ENCODE assay signal across 8 cellular contexts in genomic region chr12:50187084-50187900, GRCh38. TPM values are rescaled to one million over a fixed set of nuclear protein-coding genes. Genes with fewer than 3 reads are reported as not detected.
A peak's percentile ranks its signal among the peaks of the same experiment; 100 is the strongest.
DNase-seq lines count a peak whose midpoint lies in the region; ATAC-seq and TF ChIP-seq lines count a peak whose summit lies in the region.

No MANE protein-coding gene starts in this region.

- H3K9me3 ChIP-seq in SK-N-SH (no peaks in the 10 kb centered on the region), thoracic aorta (no peaks in the 10 kb centered on the region)

- no peak for TF ChIP-seq CTCF in SK-N-SH (IDR thresholded peaks at IDR 0.05)
- no peak for TF ChIP-seq CTCF in foreskin fibroblast (IDR thresholded peaks at IDR 0.05; ENCODE audit: low read depth, low read length)
- no peak for TF ChIP-seq CTCF in thoracic aorta (IDR thresholded peaks at IDR 0.05)

- no peaks in the 10 kb centered on the region for H3K9me2 ChIP-seq in SK-N-SH

- ATAC-seq in GM21423 (IDR thresholded peaks at IDR 0.05; ENCODE audit: unreplicated experiment) (peak; percentile 48), thoracic aorta (ENCODE audit: insufficient number of reproducible peaks, low FRiP score, low read depth) (no peak)

- WGBS in SK-N-SH (ENCODE audit: low lambda C conversion rate): 32% methylated on average over 7 of the region's 7 CpGs

- peaks cover 62% of the 10 kb centered on the region for H3K79me2 ChIP-seq in SK-N-SH (ENCODE audit: insufficient read depth)

- peak overlapping the region; percentile 68 for H3K4me2 ChIP-seq in SK-N-SH

- no peaks in the 10 kb centered on the region for H3K27me3 ChIP-seq in SK-N-SH (ENCODE audit: insufficient read depth)
- H3K27me3 ChIP-seq in thoracic aorta (replicated peaks; ENCODE audit: insufficient read depth): no peaks in the 10 kb centered on the region

- H3K4me1 ChIP-seq in SK-N-SH (ENCODE audit: control insufficient read depth in 1 of 2, insufficient read depth in 2 of 2, low read depth in 1 of 2, low read length in 1 of 2): peaks cover 8 to 51% of the 10 kb centered on the region in 2 experiments
- peaks cover 39 to 62% of the 10 kb centered on the region in 2 donors for H3K4me1 ChIP-seq in thoracic aorta (ENCODE audit: control insufficient read depth in 1 of 2, low read depth in 2 of 2)

- POLR2A ChIA-PET in SK-N-SH (lab: Yijun Ruan, JAX): no interaction called here

- peak in 1 of 2 experiments; percentile 85; a peak in 2 of 4 replicates for TF ChIP-seq EP300 in SK-N-SH (IDR thresholded peaks at IDR 0.05; ENCODE audit: borderline replicate concordance in 1 of 2, low read depth in 1 of 2, low read length in 1 of 2)

- H3K36me3 ChIP-seq in SK-N-SH (replicated peaks in 1 of 2; ENCODE audit: control insufficient read depth in 1 of 2, insufficient read depth in 2 of 2, low read length in 1 of 2) (peaks cover 19 to 43% of the 10 kb centered on the region in 2 experiments), thoracic aorta (peaks cover 3% of the 10 kb centered on the region)

- no peak overlapping the region for H2AFZ ChIP-seq in SK-N-SH (ENCODE audit: low read depth)

- DNase-seq in AG08396 (ENCODE audit: low spot score): peak; percentile 40
- DNase-seq in SK-N-SH: no peak
- peak; percentile 51 to 67 for DNase-seq in foreskin fibroblast
- no peak for DNase-seq in thoracic aorta (ENCODE audit: low spot score)
- no peak for DNase-seq in NCI-H2107 treated with DMSO at 0.1 percent for 48 hours (lab: John Stamatoyannopoulos, UW; ENCODE audit: unreplicated experiment)
- no peak for DNase-seq in NCI-H82 (lab: John Stamatoyannopoulos, UW)
- DNase-seq in NCI-H2081 treated with DMSO at 0.1 percent for 48 hours (lab: John Stamatoyannopoulos, UW): no peak

- TF ChIP-seq RAD21 in SK-N-SH (IDR thresholded peaks at IDR 0.05; ENCODE audit: low read length): no peak

- H3K9ac ChIP-seq in SK-N-SH: peak overlapping the region; percentile 69

- H3K27ac ChIP-seq in SK-N-SH (ENCODE audit: low read depth in 2 of 2, low read length in 1 of 2): peak overlapping the region; percentile 72 to 93; a peak in 3 of 4 replicates
- peak overlapping the region; percentile 74 to 88 for H3K27ac ChIP-seq in thoracic aorta

- CTCF ChIA-PET in SK-N-SH (lab: Yijun Ruan, JAX): interaction anchor here (0.6 to 5.1 kb wide), 7 partner anchors 11 to 127 kb away, joined by 3 to 24 read pairs (median 5); partner anchors contain the start of genes COX14 and SMARCD1

- H3F3A ChIP-seq in SK-N-SH (replicated peaks; ENCODE audit: insufficient read depth): peaks cover 57% of the 10 kb centered on the region

- no peak overlapping the region for H3K4me3 ChIP-seq in SK-N-SH (ENCODE audit: low read depth in 2 of 2, low read length in 1 of 2)
- no peak overlapping the region for H3K4me3 ChIP-seq in foreskin fibroblast (ENCODE audit: low read depth in 1 of 2, low read length in 2 of 2)
- H3K4me3 ChIP-seq in thoracic aorta: no peak overlapping the region

- no peaks in the 10 kb centered on the region for H4K20me1 ChIP-seq in SK-N-SH (ENCODE audit: insufficient read depth)

TF ChIP-seq in SK-N-SH, 30 proteins besides CTCF, POLR2A, EP300 and RAD21:
- peak; percentile 5; the same call in 1 of the 2 replicates for TF ChIP-seq FOSL2 (IDR thresholded peaks at IDR 0.05; ENCODE audit: borderline replicate concordance, low read depth)
- peak; percentile 38; the same call in 1 of the 2 replicates for TF ChIP-seq POLR2AphosphoS5 (IDR thresholded peaks at IDR 0.05; ENCODE audit: low read depth, low read length)
- peak; percentile 71; the same call in 1 of the 2 replicates for TF ChIP-seq TEAD4 (IDR thresholded peaks at IDR 0.05; ENCODE audit: borderline replicate concordance, insufficient read depth)
- no peak for TF ChIP-seq USF2 (IDR thresholded peaks at IDR 0.05; ENCODE audit: borderline replicate concordance, low read depth, low read length)
- peak; percentile 68 for TF ChIP-seq PBX3 (IDR thresholded peaks at IDR 0.05)
- TF ChIP-seq NFIC (IDR thresholded peaks at IDR 0.05; ENCODE audit: borderline replicate concordance): peak; percentile 8; the same call in 1 of the 2 replicates
- no peak for TF ChIP-seq MXI1 (IDR thresholded peaks at IDR 0.05; ENCODE audit: low read depth, low read length)
- peak; percentile 36; the same call in 1 of the 2 replicates for TF ChIP-seq JUND (IDR thresholded peaks at IDR 0.05)

RNA-seq across cellular contexts. Expression of gene CERS5, which starts 20.1 kb away (rescaled TPM):
- 56.9 and 68.3 TPM in 2 replicates for polyA plus RNA-seq in SK-N-SH (2012; rRNA removed)
- 53.7 and 58.9 TPM in 2 replicates for polyA plus RNA-seq in SK-N-SH (2012; cell fraction: cytosol; rRNA removed)
- polyA plus RNA-seq in SK-N-SH (2012; cell fraction: nucleus; rRNA removed): 123 and 155 TPM in 2 replicates
- 10 to 100 TPM; 34.6 to 73.5 TPM for total RNA-seq in thoracic aorta

Comparison
In these comparisons a context has a peak if more than half of its experiments do, and no peak if none do; other contexts are left out.
1. DNase-seq: peak in AG08396 (single experiment) and foreskin fibroblast (2 of 2); none in SK-N-SH (single experiment), thoracic aorta (single experiment), NCI-H2107 treated with DMSO at 0.1 percent for 48 hours (single experiment), NCI-H82 (single experiment) and NCI-H2081 treated with DMSO at 0.1 percent for 48 hours (single experiment).